8 cellular contexts compared by ENCODE assay signal in the genomic region with DNA sequence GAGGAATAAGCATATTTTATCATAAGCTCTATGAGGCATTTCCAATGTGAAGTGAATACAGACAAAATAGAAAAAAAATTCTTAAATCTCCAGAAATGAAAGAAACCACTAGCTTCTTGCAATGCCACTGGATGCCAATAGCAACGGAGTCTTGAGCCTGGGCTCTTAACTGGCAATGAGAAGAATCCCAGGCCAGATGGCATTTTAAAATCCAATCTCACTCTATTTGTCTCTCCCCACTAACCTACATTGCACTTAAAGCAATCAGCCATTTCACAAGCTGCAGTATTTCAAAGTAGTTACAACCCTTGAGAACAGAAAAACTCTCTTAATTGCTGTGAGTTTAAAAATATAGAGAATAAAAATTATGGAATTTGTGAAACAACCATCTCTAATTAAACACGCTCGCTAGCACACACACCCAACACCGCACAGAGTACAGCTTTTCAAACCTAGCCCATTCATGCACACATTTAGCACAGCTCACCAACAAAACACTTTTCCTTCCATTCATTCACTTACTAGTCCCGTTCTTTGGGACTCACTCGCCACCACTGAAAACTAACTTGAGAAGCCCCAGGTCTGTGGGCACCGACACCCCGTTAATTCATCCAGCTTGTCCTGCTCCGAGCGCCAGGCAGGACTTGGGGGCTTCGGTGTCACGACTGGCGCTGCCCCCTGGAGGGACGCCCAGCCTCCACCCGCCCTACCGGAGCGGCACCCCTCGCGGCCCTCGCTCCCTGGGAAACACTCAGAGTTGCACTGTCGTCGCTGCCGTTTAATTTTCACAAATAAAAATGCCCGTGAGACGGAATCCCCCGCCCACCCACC. TPM values are rescaled to one million over a fixed set of nuclear protein-coding genes. Genes with fewer than 3 reads are reported as not detected.
DNase-seq lines count a peak whose midpoint lies in the region; ATAC-seq, FAIRE-seq and TF ChIP-seq lines count a peak whose summit lies in the region.

No MANE protein-coding gene starts in this region.

- H3K27me3 ChIP-seq in Panc1 (ENCODE audit: control insufficient read depth, insufficient read depth, low read length) (no peaks in the 10 kb centered on the region), endothelial cell of umbilical vein (ENCODE audit: control insufficient read depth in 2 of 2, insufficient read depth in 2 of 2, low read length in 2 of 2) (no peaks in the 10 kb centered on the region), muscle layer of duodenum (ENCODE audit: low read depth, low read length) (peaks cover 3% of the 10 kb centered on the region)

- peaks cover 70% of the 10 kb centered on the region for H3K27me3 Mint-ChIP-seq in stimulated activated naive CD8-positive, alpha-beta T cell treated with anti-CD3 and anti-CD28 coated beads, Interleukin-15, Interleukin-2, amounts not matched to agents 100 ng/mL and 50 ng/mL, for 24 hours

- H2AFZ ChIP-seq in endothelial cell of umbilical vein (ENCODE audit: low read depth, low read length), result no peak overlapping the region

- CTCF ChIA-PET in Panc1 (lab: Charles Lee), result interaction anchor here (0.6 to 1.0 kb wide), 3 partner anchors 120 to 174 kb away, joined by 3 to 4 read pairs (median 4); no protein-coding TSS in a partner anchor
- CTCF ChIA-PET in endothelial cell of umbilical vein (lab: Charles Lee), result interaction anchor here (0.6 to 7.2 kb wide), 16 partner anchors 16 to 158 kb away, joined by 3 to 48 read pairs (median 6); a partner anchor contains a TSS

- no peaks in the 10 kb centered on the region for H4K20me1 ChIP-seq in endothelial cell of umbilical vein (replicated peaks; ENCODE audit: control insufficient read depth, extremely low read depth, insufficient read depth, low read length)

- no peak overlapping the region for H3K27ac Mint-ChIP-seq in stimulated activated naive CD8-positive, alpha-beta T cell treated with anti-CD3 and anti-CD28 coated beads, Interleukin-15, Interleukin-2, amounts not matched to agents 100 ng/mL and 50 ng/mL, for 24 hours

- POLR2A ChIA-PET in Panc1 (lab: Charles Lee), result interaction anchor here (0.5 to 1.6 kb wide), 8 partner anchors 13 to 461 kb away, joined by 3 to 13 read pairs (median 4); no protein-coding TSS in a partner anchor
- POLR2A ChIA-PET in endothelial cell of umbilical vein (lab: Charles Lee), result interaction anchor here (0.7 to 5.3 kb wide), 9 partner anchors 16 to 187 kb away, joined by 3 to 30 read pairs (median 5); a partner anchor contains a TSS

- dilution Hi-C loops in endothelial cell of umbilical vein (cut with MboI; ENCODE audit: extremely low pct_ligation_motif_present, low sequenced_read_pairs), result no loop called here

- no peaks in the 10 kb centered on the region for H3K36me3 Mint-ChIP-seq in stimulated activated naive CD8-positive, alpha-beta T cell treated with anti-CD3 and anti-CD28 coated beads, Interleukin-15, Interleukin-2, amounts not matched to agents 100 ng/mL and 50 ng/mL, for 24 hours (ENCODE audit: low read depth)

- no peaks in the 10 kb centered on the region for H3K36me3 ChIP-seq in Panc1 (ENCODE audit: control insufficient read depth, insufficient read depth, low read length)
- H3K36me3 ChIP-seq in endothelial cell of umbilical vein (ENCODE audit: control insufficient read depth in 2 of 2, extremely low read depth in 1 of 2, insufficient read depth in 2 of 2, low read length in 2 of 2), result no peaks in the 10 kb centered on the region
- no peaks in the 10 kb centered on the region for H3K36me3 ChIP-seq in muscle layer of duodenum (ENCODE audit: control insufficient read depth in 1 of 2, insufficient read depth in 2 of 2, low read length in 2 of 2)

- H3K4me1 ChIP-seq in Panc1 (ENCODE audit: control insufficient read depth, insufficient read depth, low read length) (peaks cover 53% of the 10 kb centered on the region), endothelial cell of umbilical vein (ENCODE audit: control insufficient read depth, extremely low read depth, insufficient read depth, low read length) (peaks cover 43% of the 10 kb centered on the region), muscle layer of duodenum (ENCODE audit: control insufficient read depth in 1 of 2, insufficient read depth in 2 of 2, low read length in 2 of 2) (peaks cover 11 to 19% of the 10 kb centered on the region in 2 donors)

- FAIRE-seq in endothelial cell of umbilical vein (lab: Jason Lieb, UNC), result no peak

- H3K27ac ChIP-seq in Panc1 (ENCODE audit: low read length) (peak overlapping the region; percentile 94), endothelial cell of umbilical vein (ENCODE audit: insufficient read depth, low read depth, low read length) (peak overlapping the region; percentile 90), muscle layer of duodenum (ENCODE audit: low read length) (peak overlapping the region; percentile 43)

- H3K4me2 ChIP-seq in endothelial cell of umbilical vein (ENCODE audit: insufficient read depth, low read length), result peak overlapping the region; percentile 96

- H3K79me2 ChIP-seq in endothelial cell of umbilical vein (ENCODE audit: control insufficient read depth, insufficient read depth, low read length), result peaks cover 70% of the 10 kb centered on the region

- in situ Hi-C loops in Panc1 (cut with HindIII; ENCODE audit: low pct_unique_long_range_greater_than_20kb, low sequenced_read_pairs), result no loop called here

- peak; percentile 28 for TF ChIP-seq POLR2A in endothelial cell of umbilical vein (IDR thresholded peaks at IDR 0.05; ENCODE audit: low read depth, low read length)

- H3K9me3 ChIP-seq in Panc1 (ENCODE audit: control insufficient read depth, insufficient read depth, low read depth, low read length) (no peaks in the 10 kb centered on the region), endothelial cell of umbilical vein (replicated peaks; ENCODE audit: control insufficient read depth, insufficient read depth, low read length) (no peaks in the 10 kb centered on the region), muscle layer of duodenum (ENCODE audit: control insufficient read depth in 1 of 2, low read length in 2 of 2) (no peaks in the 10 kb centered on the region)

- H3K4me3 Mint-ChIP-seq in stimulated activated naive CD8-positive, alpha-beta T cell treated with anti-CD3 and anti-CD28 coated beads, Interleukin-15, Interleukin-2, amounts not matched to agents 100 ng/mL and 50 ng/mL, for 24 hours, result peak overlapping the region; percentile 5

- no peaks in the 10 kb centered on the region for H3K4me1 Mint-ChIP-seq in stimulated activated naive CD8-positive, alpha-beta T cell treated with anti-CD3 and anti-CD28 coated beads, Interleukin-15, Interleukin-2, amounts not matched to agents 100 ng/mL and 50 ng/mL, for 24 hours (ENCODE audit: low read depth)

- no peak for ATAC-seq in stimulated activated naive CD8-positive, alpha-beta T cell treated with anti-CD3 and anti-CD28 coated beads, Interleukin-15, Interleukin-2, amounts not matched to agents 100 U/mL and 50 U/mL, for 24 hours
- ATAC-seq in Panc1 (peak; percentile 35), GM21515 (IDR thresholded peaks at IDR 0.05; ENCODE audit: unreplicated experiment) (no peak), GM18520 (IDR thresholded peaks at IDR 0.05; ENCODE audit: unreplicated experiment) (no peak)

- no peaks in the 10 kb centered on the region for H3K9me1 ChIP-seq in endothelial cell of umbilical vein (replicated peaks; ENCODE audit: control insufficient read depth, extremely low read depth, insufficient read depth, low read length)

- H3K9me3 Mint-ChIP-seq in stimulated activated naive CD8-positive, alpha-beta T cell treated with anti-CD3 and anti-CD28 coated beads, Interleukin-15, Interleukin-2, amounts not matched to agents 100 ng/mL and 50 ng/mL, for 24 hours, result peaks cover 4% of the 10 kb centered on the region

- BruUV-seq in Panc1 (replicated peaks; lab: Mats Ljungman, UMichigan) (no TSS peak), endothelial cell of umbilical vein (replicated peaks; lab: Mats Ljungman, UMichigan) (TSS peak; percentile 45)

- H3K9ac ChIP-seq in endothelial cell of umbilical vein (replicated peaks; ENCODE audit: extremely low read depth, insufficient read depth, low read length), result peak overlapping the region; percentile 97

- H3K4me3 ChIP-seq in Panc1 (ENCODE audit: low read depth in 2 of 2, low read length in 2 of 2) (peak overlapping the region; percentile 80 to 82), endothelial cell of umbilical vein (replicated peaks in 1 of 3; ENCODE audit: insufficient read depth in 1 of 3, low read depth in 1 of 3, low read length in 3 of 3) (peak overlapping the region; percentile 65 to 97 (median 91)), muscle layer of duodenum (ENCODE audit: low read depth in 1 of 2, low read length in 2 of 2) (peak overlapping the region; percentile 77 to 81)

- TF ChIP-seq CTCF in Panc1 (IDR thresholded peaks at IDR 0.05), result no peak; the same call in 1 of the 2 replicates
- no peak for TF ChIP-seq CTCF in endothelial cell of umbilical vein (IDR thresholded peaks at IDR 0.05; ENCODE audit: extremely low read depth in 1 of 2, insufficient read depth in 1 of 2, low read depth in 1 of 2, low read length in 2 of 2)

- DNase-seq in stimulated activated naive CD8-positive, alpha-beta T cell treated with anti-CD3 and anti-CD28 coated beads, Interleukin-15, Interleukin-2, amounts not matched to agents 100 U/mL and 50 U/mL, for 24 hours, result no peak
- DNase-seq in Panc1 (ENCODE audit: low read depth, low spot score), result no peak
- DNase-seq in endothelial cell of umbilical vein (ENCODE audit: low read depth, low spot score), result no peak
- DNase-seq in HuH-7 (ENCODE audit: low spot score), result no peak

- intact Hi-C loops in Panc1 (cut with micrococcal nuclease; ENCODE audit: unreplicated experiment) (loop anchor here (1.0 to 5.0 kb wide), 3 partner anchors 117 to 157 kb away; no protein-coding TSS in a partner anchor), endothelial cell of umbilical vein (cut with micrococcal nuclease) (loop anchor here (1.0 to 5.0 kb wide), 9 partner anchors 16 to 228 kb away; no protein-coding TSS in a partner anchor)

TF ChIP-seq in endothelial cell of umbilical vein, 7 proteins besides CTCF, POLR2A, EP300 and RAD21 (continues in another document):
- TF ChIP-seq EZH2 (IDR thresholded peaks at IDR 0.05; ENCODE audit: borderline replicate concordance, low read depth, low read length, severe bottlenecking) (no peak), FOS (IDR thresholded peaks at IDR 0.05; ENCODE audit: borderline replicate concordance, insufficient read depth, low read length) (no peak), GATA2 (IDR thresholded peaks at IDR 0.05; ENCODE audit: insufficient read depth, insufficient read length, low read depth, low read length) (no peak), MYC (IDR thresholded peaks at IDR 0.05; ENCODE audit: low read depth, low read length) (no peak)

RNA-seq across cellular contexts. Expression of a gene that starts 1.1 kb away (rescaled TPM):
- total RNA-seq in Panc1 (2021; ENCODE audit: unreplicated experiment) (85.4 TPM), endothelial cell of umbilical vein (72.0 and 75.2 TPM in 2 replicates)
- polyA plus RNA-seq in Panc1 (2012; ENCODE audit: insufficient read length), result 34.5 TPM
- 37.4 and 44.0 TPM in 2 replicates for polyA plus RNA-seq in endothelial cell of umbilical vein
- polyA plus RNA-seq in endothelial cell of umbilical vein (2011; cell fraction: cytosol; rRNA removed), result 52.2 and 54.0 TPM in 2 replicates
- 37.3 and 48.8 TPM in 2 replicates for polyA plus RNA-seq in endothelial cell of umbilical vein (2011; cell fraction: nucleus; rRNA removed)
- 29.6 and 43.7 TPM in 2 replicates for polyA plus RNA-seq in endothelial cell of umbilical vein (2012)
- 69.4 and 83.6 TPM in 2 replicates for polyA minus RNA-seq in endothelial cell of umbilical vein
- 10.1 TPM for polyA minus RNA-seq in endothelial cell of umbilical vein (2011; cell fraction: cytosol; rRNA and poly(A)+ RNA removed)
- 43.9 and 57.7 TPM in 2 replicates for polyA minus RNA-seq in endothelial cell of umbilical vein (2011; cell fraction: nucleus; rRNA and poly(A)+ RNA removed)

Comparison
In these comparisons a context has a peak if more than half of its experiments do, and no peak if none do; other contexts are left out.
1. H3K27ac ChIP-seq: peak in every context shown above with its lines; median percentile 94 in Panc1; 90 in endothelial cell of umbilical vein; 43 in muscle layer of duodenum.